In the genomic region with DNA sequence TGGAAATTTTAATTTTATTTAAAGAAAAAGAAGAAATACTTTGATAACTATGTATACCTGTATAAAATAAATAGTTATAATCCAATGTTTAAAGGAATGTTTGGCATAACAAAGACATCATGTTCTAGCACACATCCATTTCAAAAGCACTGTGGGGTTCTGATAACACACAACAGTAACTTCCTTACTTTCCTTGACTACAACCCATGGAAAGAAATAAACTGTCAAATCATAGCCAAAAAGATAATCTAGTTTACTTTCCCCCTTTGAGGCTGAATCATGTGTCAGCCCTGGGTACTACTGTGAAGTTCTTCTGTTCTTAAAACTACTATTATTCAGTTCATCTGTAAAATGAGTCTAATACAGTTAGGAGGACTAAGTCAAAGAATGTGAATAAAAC, we compare ENCODE assay signal across 23 cellular contexts.
"Had no signal": no experiment of that assay in that cellular context is flagged by ENCODE, and none has a peak within 500 bp of the region (broad histone marks: within the 10 kb centered on the region; RNA-seq: fewer than 3 reads in every experiment).

No MANE protein-coding gene starts in this region.

- H3K4me3 Mint-ChIP-seq: immature natural killer cell, mesothelial cell of epicardium, naive B cell had no signal

- H3K4me1 Mint-ChIP-seq: immature natural killer cell, mesothelial cell of epicardium, naive B cell had no signal

- ATAC-seq: foreskin keratinocyte, gastroesophageal sphincter, heart left ventricle, left cardiac atrium, left lung, left ventricle myocardium superior, lower lobe of right lung, mucosa of descending colon had no signal

- FAIRE-seq: endothelial cell of umbilical vein, frontal cortex, keratinocyte had no signal

- H3K27ac Mint-ChIP-seq: immature natural killer cell, mesothelial cell of epicardium, naive B cell had no signal

- H3K9me3 Mint-ChIP-seq: naive B cell had no signal

- H3K36me3 Mint-ChIP-seq: immature natural killer cell, naive B cell had no signal

- DNase-seq: dermis blood vessel endothelial cell; dorsolateral prefrontal cortex; effector CD4-positive, alpha-beta T cell; effector memory CD4-positive, alpha-beta T cell; foreskin keratinocyte; heart left ventricle; hypothalamus; immature natural killer cell; left cardiac atrium; left lung; left ventricle myocardium superior; lower lobe of right lung; mesenchymal stem cell; mucosa of descending colon; naive B cell had no signal

- H3K27ac ChIP-seq: coronary artery, dorsolateral prefrontal cortex, esophagus muscularis mucosa, foreskin keratinocyte, gastroesophageal sphincter, heart left ventricle, hepatocyte, left lung, lower lobe of right lung had no signal
